Comparison of ENCODE assay signal across 8 cellular contexts in genomic region chr12:110224379-110225304, GRCh38. TPM values are rescaled to one million over a fixed set of nuclear protein-coding genes. Genes with fewer than 3 reads are reported as not detected.
DNase-seq lines count a peak whose midpoint lies in the region; ATAC-seq, FAIRE-seq and TF ChIP-seq lines count a peak whose summit lies in the region.

No MANE protein-coding gene starts in this region.

- no peak for FAIRE-seq in bronchial epithelial cell (lab: Jason Lieb, UNC)

- H3K27me3 ChIP-seq in bronchial epithelial cell (ENCODE audit: control insufficient read depth, insufficient read depth, low read length) (no peaks in the 10 kb centered on the region), left lung (no peaks in the 10 kb centered on the region), upper lobe of left lung (no peaks in the 10 kb centered on the region)

- DNase-seq in CD14-positive monocyte (ENCODE audit: low spot score) (no peak), M059J (ENCODE audit: low read depth) (peak; percentile 80), bronchial epithelial cell (ENCODE audit: low read depth) (peak; percentile 89), left lung (no peak), upper lobe of left lung (peak in 1 of 2 donors; percentile 38)
- DNase-seq in naive thymus-derived CD8-positive, alpha-beta T cell: no peak
- no peak for DNase-seq in activated CD4-positive, alpha-beta memory T cell treated with anti-CD3 and anti-CD28 coated beads for 36 hours
- no peak for DNase-seq in activated CD8-positive, alpha-beta memory T cell treated with anti-CD3 and anti-CD28 coated beads, Interleukin-2, amount 50 U/mL, for 4 hours

- peak overlapping the region in 1 of 2 donors; percentile 19 for H3K4me3 Mint-ChIP-seq in CD14-positive monocyte
- no peak overlapping the region for H3K4me3 Mint-ChIP-seq in naive thymus-derived CD8-positive, alpha-beta T cell
- no peak overlapping the region for H3K4me3 Mint-ChIP-seq in activated CD4-positive, alpha-beta memory T cell treated with anti-CD3 and anti-CD28 coated beads for 36 hours

- H3K36me3 ChIP-seq in bronchial epithelial cell (ENCODE audit: control insufficient read depth, insufficient read depth, low read length) (no peaks in the 10 kb centered on the region), left lung (no peaks in the 10 kb centered on the region), upper lobe of left lung (no peaks in the 10 kb centered on the region)

- CTCF ChIA-PET in activated CD4-positive, alpha-beta memory T cell treated with anti-CD3 and anti-CD28 coated beads for 36 hours (lab: Charles Lee): interaction anchor here (1.3 kb wide), 1 partner anchor 126 kb away, joined by 4 read pairs; no protein-coding TSS in a partner anchor

- peaks cover 0 to 4% (median 3%) of the 10 kb centered on the region in 3 donors for H3K27me3 Mint-ChIP-seq in CD14-positive monocyte (ENCODE audit: low read depth in 3 of 3)
- peaks cover 0 to 4% (median 3%) of the 10 kb centered on the region in 5 donors for H3K27me3 Mint-ChIP-seq in naive thymus-derived CD8-positive, alpha-beta T cell
- peaks cover 1% of the 10 kb centered on the region for H3K27me3 Mint-ChIP-seq in activated CD4-positive, alpha-beta memory T cell treated with anti-CD3 and anti-CD28 coated beads for 36 hours

- 40 to 51% methylated on average over 10 of the region's 10 CpGs for WGBS in upper lobe of left lung, 2 donors

- peak; percentile 57 for TF ChIP-seq CTCF in CD14-positive monocyte (IDR thresholded peaks at IDR 0.05)
- peak; percentile 49 for TF ChIP-seq CTCF in bronchial epithelial cell (IDR thresholded peaks at IDR 0.05; ENCODE audit: insufficient read depth, low read length, severe bottlenecking)
- peak; percentile 27 to 40 for TF ChIP-seq CTCF in left lung (IDR thresholded peaks at IDR 0.05)
- TF ChIP-seq CTCF in upper lobe of left lung (IDR thresholded peaks at IDR 0.05): peak; percentile 16 to 53 (median 41)

- TF ChIP-seq POLR2A in upper lobe of left lung (IDR thresholded peaks at IDR 0.05): no peak

- H3K36me3 Mint-ChIP-seq in CD14-positive monocyte: no peaks in the 10 kb centered on the region
- no peaks in the 10 kb centered on the region for H3K36me3 Mint-ChIP-seq in naive thymus-derived CD8-positive, alpha-beta T cell
- H3K36me3 Mint-ChIP-seq in activated CD4-positive, alpha-beta memory T cell treated with anti-CD3 and anti-CD28 coated beads for 36 hours: no peaks in the 10 kb centered on the region

- H3K4me1 ChIP-seq in left lung (peaks cover 4 to 18% of the 10 kb centered on the region in 2 donors), upper lobe of left lung (peaks cover 11 to 14% (median 13%) of the 10 kb centered on the region in 4 donors)

- intact Hi-C loops in CD14-positive monocyte (cut with micrococcal nuclease): loop anchor here in 1 of 2 donors (10.0 kb wide), 1 partner anchor 100 kb away; the partner anchor contains the start of gene IFT81
- intact Hi-C loops in left lung (cut with DNase I): no loop called here
- intact Hi-C loops in activated CD4-positive, alpha-beta memory T cell treated with anti-CD3 and anti-CD28 coated beads for 36 hours (cut with micrococcal nuclease): no loop called here

- ATAC-seq in left lung (peak; percentile 90), upper lobe of left lung (ENCODE audit: low FRiP score in 2 of 2) (peak; percentile 63 to 90)
- no peak for ATAC-seq in naive thymus-derived CD8-positive, alpha-beta T cell

- H3K9me3 ChIP-seq in left lung (no peaks in the 10 kb centered on the region), upper lobe of left lung (no peaks in the 10 kb centered on the region)

- peak overlapping the region in 6 of 7 donors; percentile 23 to 86 (median 52) for H3K27ac Mint-ChIP-seq in CD14-positive monocyte
- H3K27ac Mint-ChIP-seq in naive thymus-derived CD8-positive, alpha-beta T cell: no peak overlapping the region
- H3K27ac Mint-ChIP-seq in activated CD4-positive, alpha-beta memory T cell treated with anti-CD3 and anti-CD28 coated beads for 36 hours: no peak overlapping the region

- POLR2A ChIA-PET in naive thymus-derived CD8-positive, alpha-beta T cell (lab: Charles Lee): no interaction called here
- POLR2A ChIA-PET in activated CD4-positive, alpha-beta memory T cell treated with anti-CD3 and anti-CD28 coated beads for 36 hours (lab: Charles Lee): no interaction called here

- no peak overlapping the region for H3K4me3 ChIP-seq in bronchial epithelial cell (ENCODE audit: low read depth, low read length)
- no peak overlapping the region for H3K4me3 ChIP-seq in left lung
- peak overlapping the region in 2 of 4 donors; percentile 6 to 38 for H3K4me3 ChIP-seq in upper lobe of left lung

- TF ChIP-seq EP300 in upper lobe of left lung (IDR thresholded peaks at IDR 0.05): no peak

- peaks cover 27% of the 10 kb centered on the region for H3K4me1 Mint-ChIP-seq in CD14-positive monocyte
- no peaks in the 10 kb centered on the region for H3K4me1 Mint-ChIP-seq in naive thymus-derived CD8-positive, alpha-beta T cell
- H3K4me1 Mint-ChIP-seq in activated CD4-positive, alpha-beta memory T cell treated with anti-CD3 and anti-CD28 coated beads for 36 hours (ENCODE audit: low read depth): no peaks in the 10 kb centered on the region

- peak overlapping the region; percentile 58 to 67 for H3K27ac ChIP-seq in left lung
- peak overlapping the region; percentile 54 to 76 (median 63) for H3K27ac ChIP-seq in upper lobe of left lung

- H3K9me3 Mint-ChIP-seq in CD14-positive monocyte: peaks cover 0 to 1% (median 0%) of the 10 kb centered on the region in 7 donors
- no peaks in the 10 kb centered on the region for H3K9me3 Mint-ChIP-seq in naive thymus-derived CD8-positive, alpha-beta T cell
- H3K9me3 Mint-ChIP-seq in activated CD4-positive, alpha-beta memory T cell treated with anti-CD3 and anti-CD28 coated beads for 36 hours: no peaks in the 10 kb centered on the region

RNA-seq across cellular contexts. Expression of gene ATP2A2, which starts 56.4 kb away (rescaled TPM):
- 1 to 10 TPM; 4.5 to 6.9 TPM for polyA plus RNA-seq in CD14-positive monocyte
- 86.9 and 140 TPM in 2 replicates for total RNA-seq in M059J (2014; rRNA removed; shearing (Covaris generic))
- total RNA-seq in bronchial epithelial cell (125 and 173 TPM in 2 replicates), left lung (100 to 1,000 TPM; 204 to 258 TPM), upper lobe of left lung (100 to 1,000 TPM in 5 of 6 donors, 10 to 100 TPM in 1; 91.7 to 166 (median 142) TPM)
- total RNA-seq in naive thymus-derived CD8-positive, alpha-beta T cell: 10 to 100 TPM; 69.3 to 75.6 TPM
- polyA plus RNA-seq in naive thymus-derived CD8-positive, alpha-beta T cell: 1 to 10 TPM; 1.7 to 2.0 (median 1.9) TPM
- total RNA-seq in activated CD4-positive, alpha-beta memory T cell treated with anti-CD3 and anti-CD28 coated beads for 36 hours: 100 to 1,000 TPM; 144 to 152 TPM

Comparison
In these comparisons a context has a peak if more than half of its experiments do, and no peak if none do; other contexts are left out.
1. DNase-seq: peak in M059J (single experiment) and bronchial epithelial cell (single experiment); none in CD14-positive monocyte (single experiment), left lung (0 of 2), naive thymus-derived CD8-positive, alpha-beta T cell (0 of 10), activated CD4-positive, alpha-beta memory T cell treated with anti-CD3 and anti-CD28 coated beads for 36 hours (single experiment) and activated CD8-positive, alpha-beta memory T cell treated with anti-CD3 and anti-CD28 coated beads, Interleukin-2, amount 50 U/mL, for 4 hours (single experiment).
2. H3K27ac Mint-ChIP-seq: peak in CD14-positive monocyte (6 of 7); none in naive thymus-derived CD8-positive, alpha-beta T cell (0 of 10) and activated CD4-positive, alpha-beta memory T cell treated with anti-CD3 and anti-CD28 coated beads for 36 hours (single experiment).
3. ATAC-seq: peak in left lung (single experiment) and upper lobe of left lung (2 of 2); none in naive thymus-derived CD8-positive, alpha-beta T cell (0 of 2).
4. Peak in every context shown above with its lines, with median percentiles within 50 percentile points of each other: CTCF ChIP-seq.